8 cellular contexts compared by ENCODE assay signal in genomic region chr11:5624489-5625278, GRCh38. TPM values are rescaled to one million over a fixed set of nuclear protein-coding genes. Genes with fewer than 3 reads are reported as not detected.
DNase-seq lines count a peak whose midpoint lies in the region; ATAC-seq and TF ChIP-seq lines count a peak whose summit lies in the region.

TSS of gene TRIM34 (plus strand) at chr11:5625001. CDS start at chr11:5632332, 7,331 bp downstream.

- no peaks in the 10 kb centered on the region for H3K9me2 ChIP-seq in hepatocyte (replicated peaks; ENCODE audit: insufficient read depth)

- no peaks in the 10 kb centered on the region for H3K79me2 ChIP-seq in hepatocyte

- intact Hi-C loops in ascending aorta (cut with DNase I): loop anchor here (2.0 to 5.0 kb wide), 2 partner anchors 24 to 58 kb away; no protein-coding TSS in a partner anchor
- intact Hi-C loops in sigmoid colon (cut with DNase I): no loop called here

- H3K4me2 ChIP-seq in hepatocyte: peak within 1 kb of the TSS; percentile 71

- TF ChIP-seq EP300 in sigmoid colon (IDR thresholded peaks at IDR 0.05): no peak

- DNase-seq in AG08395 (ENCODE audit: low spot score) (peak; percentile 87), SKM-1 treated with dmso at 0.1 percent for 144 hours (lab: John Stamatoyannopoulos, UW; ENCODE audit: unreplicated experiment) (peak; percentile 91), ascending aorta (ENCODE audit: low spot score in 2 of 2) (peak in 1 of 2 donors; percentile 69), hepatocyte (ENCODE audit: low spot score) (peak; percentile 76), sigmoid colon (peak; percentile 75), DMS79 treated with DMSO at 0.1 percent for 48 hours (lab: John Stamatoyannopoulos, UW) (no peak)

- TF ChIP-seq CTCF in ascending aorta (IDR thresholded peaks at IDR 0.05) (no peak), hepatocyte (IDR thresholded peaks at IDR 0.05; ENCODE audit: poor library complexity) (no peak), sigmoid colon (IDR thresholded peaks at IDR 0.05) (no peak)

- H3K4me1 ChIP-seq in ascending aorta (peaks cover 0 to 24% of the 10 kb centered on the region in 2 donors), hepatocyte (ENCODE audit: insufficient read depth) (peaks cover 32% of the 10 kb centered on the region), sigmoid colon (peaks cover 0 to 33% (median 27%) of the 10 kb centered on the region in 4 donors)

- H2AFZ ChIP-seq in hepatocyte: peak within 1 kb of the TSS; percentile 64

- peak in 1 of 2 donors; percentile 15 for TF ChIP-seq POLR2A in sigmoid colon (IDR thresholded peaks at IDR 0.05)

- H3K9me3 ChIP-seq in ascending aorta (no peaks in the 10 kb centered on the region), hepatocyte (ENCODE audit: low read depth) (no peaks in the 10 kb centered on the region), sigmoid colon (no peaks in the 10 kb centered on the region)

- 44% methylated on average over 7 of the region's 7 CpGs for WGBS in hepatocyte (ENCODE audit: low lambda C conversion rate, missing lambda C conversion rate)
- WGBS in sigmoid colon, 2 donors: 7 to 16% methylated on average over 7 of the region's 7 CpGs

- H3K27me3 ChIP-seq in ascending aorta (no peaks in the 10 kb centered on the region), hepatocyte (no peaks in the 10 kb centered on the region), sigmoid colon (no peaks in the 10 kb centered on the region)

- H3K27ac ChIP-seq in ascending aorta (peak within 1 kb of the TSS in 1 of 2 donors; percentile 50), hepatocyte (peak within 1 kb of the TSS; percentile 57), sigmoid colon (peak within 1 kb of the TSS; percentile 68 to 73 (median 71))

- peak; percentile 96 for ATAC-seq in GM19324 (IDR thresholded peaks at IDR 0.05; ENCODE audit: low FRiP score, unreplicated experiment)
- ATAC-seq in HG03439 (IDR thresholded peaks at IDR 0.05; ENCODE audit: unreplicated experiment): peak; percentile 96

- H3K4me3 ChIP-seq in ascending aorta: peak within 1 kb of the TSS; percentile 62 to 68
- H3K4me3 ChIP-seq in hepatocyte: peak within 1 kb of the TSS; percentile 12
- H3K4me3 ChIP-seq in sigmoid colon: peak within 1 kb of the TSS; percentile 34 to 56 (median 52)

- H4K20me1 ChIP-seq in hepatocyte (ENCODE audit: insufficient read depth, poor library complexity, severe bottlenecking): no peaks in the 10 kb centered on the region

- no peaks in the 10 kb centered on the region for H3K36me3 ChIP-seq in ascending aorta
- H3K36me3 ChIP-seq in hepatocyte (replicated peaks; ENCODE audit: insufficient read depth, low read depth): no peaks in the 10 kb centered on the region
- H3K36me3 ChIP-seq in sigmoid colon: no peaks in the 10 kb centered on the region

RNA-seq across cellular contexts. Expression of gene TRIM34, which starts in this region (rescaled TPM):
- not detected for total RNA-seq in ascending aorta
- total RNA-seq in hepatocyte: 10.5 and 14.6 TPM in 2 replicates
- polyA plus RNA-seq in hepatocyte: 2.7 and 3.6 TPM in 2 replicates
- total RNA-seq in sigmoid colon: 10 to 100 TPM in 1 of 4 donors, 1 to 10 TPM in 3; 3.5 to 10.2 (median 7.3) TPM
- polyA plus RNA-seq in sigmoid colon: 1 to 10 TPM; 3.6 to 9.1 (median 7.4) TPM

Comparison
In these comparisons a context has a peak if more than half of its experiments do, and no peak if none do; other contexts are left out.
1. H3K4me3 ChIP-seq: peak in every context shown above with its lines; median percentile 65 in ascending aorta; 52 in sigmoid colon; 12 in hepatocyte.